36 cellular contexts compared by ENCODE assay signal in the genomic region with DNA sequence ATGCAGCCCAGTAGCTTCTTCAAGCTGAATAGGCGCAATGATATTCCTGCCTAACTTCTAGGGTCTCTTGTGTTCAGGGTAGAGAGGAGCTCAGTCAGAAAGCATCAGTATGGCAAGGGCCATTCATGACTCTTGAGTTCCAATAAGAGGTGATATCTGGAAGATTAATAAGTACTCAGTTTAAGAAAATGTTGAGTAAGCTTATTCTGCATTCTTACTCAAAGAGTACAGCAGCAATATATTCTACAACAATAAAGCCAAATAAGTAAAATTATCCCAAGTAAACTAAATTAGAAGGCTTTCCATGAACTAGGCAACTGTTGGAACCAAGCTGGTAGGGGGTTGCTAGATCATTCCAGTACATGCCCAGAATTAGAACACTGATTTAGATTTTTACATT.
"Had no signal": no experiment of that assay in that cellular context is flagged by ENCODE, and none has a peak within 500 bp of the region (broad histone marks: within the 10 kb centered on the region; RNA-seq: fewer than 3 reads in every experiment).

No MANE protein-coding gene starts in this region.

- H3K27me3 ChIP-seq: MG63 had no signal

- DNase-seq: Karpas-422, Kasumi-1, MG63, MM.1S, MV-4-11, NCI-H1048, NCI-H1092, NCI-H1092 treated with DMSO at 0.1 percent for 48 hours, NCI-H1105, NCI-H1105 treated with DMSO at 0.1 percent for 48 hours, NCI-H1417, NCI-H1417 treated with DMSO at 0.1 percent for 48 hours, NCI-H1436, NCI-H1436 treated with DMSO at 0.1 percent for 48 hours, NCI-H146, NCI-H1694, NCI-H1694 treated with DMSO at 0.1 percent for 48 hours, NCI-H187, NCI-H187 treated with DMSO at 0.1 percent for 48 hours, NCI-H1930, NCI-H2029, NCI-H2029 treated with DMSO at 0.1 percent for 48 hours, NCI-H2081, NCI-H2081 treated with DMSO at 0.1 percent for 48 hours, NCI-H2107, NCI-H2171, NCI-H2171 treated with DMSO at 0.1 percent for 48 hours, NCI-H2227 treated with DMSO at 0.1 percent for 48 hours, NCI-H226, NCI-H345, NCI-H446, NCI-H446 treated with DMSO at 0.1 percent for 48 hours, NCI-H510A, NCI-H510A treated with DMSO at 0.1 percent for 48 hours, NCI-H524, NCI-H524 treated with DMSO at 0.1 percent for 48 hours had no signal

- H3K4me3 ChIP-seq: MG63 had no signal

- H3K9me3 ChIP-seq: MG63 had no signal

- H3K36me3 ChIP-seq: MG63 had no signal
